ENCODE assay signal across 1 cellular context in genomic region chr16:56631832-56632159, GRCh38.
A peak's percentile ranks its signal among the peaks of the same experiment; 100 is the strongest.
TF ChIP-seq lines count a peak whose summit lies in the region.

No MANE protein-coding gene starts in this region.

TF ChIP-seq in H1, 55 proteins besides CTCF, POLR2A, EP300 and RAD21:
- TF ChIP-seq SIN3A (conservative IDR thresholded peaks at IDR 0.05 in 1 of 2, IDR thresholded peaks at IDR 0.05 in 1 of 2; ENCODE audit: low read depth in 1 of 2, low read length in 2 of 2) (no peak), SUZ12 (IDR thresholded peaks at IDR 0.05; ENCODE audit: low read length) (peak; percentile 87), CBX5 (IDR thresholded peaks at IDR 0.05; ENCODE audit: low read depth, low read length) (no peak), BACH1 (IDR thresholded peaks at IDR 0.05; ENCODE audit: low read length) (no peak)
